ENCODE assay signal across 9 cellular contexts in genomic region chr15:92886815-92887214, GRCh38. TPM values are rescaled to one million over a fixed set of nuclear protein-coding genes. Genes with fewer than 3 reads are reported as not detected.
DNase-seq lines count a peak whose midpoint lies in the region; TF ChIP-seq lines count a peak whose summit lies in the region.
"Had no signal": no experiment of that assay in that cellular context is flagged by ENCODE, and none has a peak within 500 bp of the region (broad histone marks: within the 10 kb centered on the region; RNA-seq: fewer than 3 reads in every experiment).

No MANE protein-coding gene starts in this region.

- H3K36me3 ChIP-seq in adrenal gland (replicated peaks in 1 of 2): peaks cover 0 to 34% of the 10 kb centered on the region in 2 donors
- H3K36me3 ChIP-seq in suprapubic skin: peaks cover 32% of the 10 kb centered on the region

- peaks cover 3% of the 10 kb centered on the region for H3K9me3 Mint-ChIP-seq in activated CD4-positive, alpha-beta T cell treated with anti-CD3 and anti-CD28 coated beads, Interleukin-2, amount 10 ng/mL, durations not matched to agents 24 days and 14 days
- H3K9me3 Mint-ChIP-seq in immature natural killer cell: no peaks in the 10 kb centered on the region

- in situ Hi-C loops in ACHN (cut with HindIII; ENCODE audit: low pct_ligation_motif_present, low pct_unique_long_range_greater_than_20kb, low sequenced_read_pairs): no loop called here

- peaks cover 2% of the 10 kb centered on the region for H3K27me3 Mint-ChIP-seq in activated CD4-positive, alpha-beta T cell treated with anti-CD3 and anti-CD28 coated beads, Interleukin-2, amount 10 ng/mL, durations not matched to agents 24 days and 14 days
- peaks cover 13 to 20% (median 17%) of the 10 kb centered on the region in 3 donors for H3K27me3 Mint-ChIP-seq in immature natural killer cell (ENCODE audit: low read depth in 3 of 3)

- peak overlapping the region; percentile 70 for H3K27ac Mint-ChIP-seq in activated CD4-positive, alpha-beta T cell treated with anti-CD3 and anti-CD28 coated beads, Interleukin-2, amount 10 ng/mL, durations not matched to agents 24 days and 14 days
- peak overlapping the region; percentile 61 to 95 (median 80) for H3K27ac Mint-ChIP-seq in immature natural killer cell

- H3K4me3 ChIP-seq in adrenal gland (peak overlapping the region in 1 of 4 donors; percentile 99), suprapubic skin (peak overlapping the region; percentile 99)

- no peak for TF ChIP-seq EP300 in suprapubic skin (IDR thresholded peaks at IDR 0.05)

- no peak for DNase-seq in activated CD4-positive, alpha-beta T cell treated with anti-CD3 and anti-CD28 coated beads, Interleukin-2, amount 10 ng/mL, durations not matched to agents 24 days and 14 days
- DNase-seq in activated CD4-positive, alpha-beta T cell treated with anti-CD3 and anti-CD28 coated beads, Interleukin-2, amount 50 U/mL, for 1 hour: no peak
- DNase-seq in adrenal gland (no peak), immature natural killer cell (no peak), suprapubic skin (ENCODE audit: low spot score in 2 of 2) (no peak), ACHN (no peak), GM19238 (ENCODE audit: insufficient read length, low spot score) (no peak), COR-L47 (lab: John Stamatoyannopoulos, UW) (no peak)

- 38 to 51% (median 47%) methylated on average over 8 of the region's 8 CpGs for WGBS in adrenal gland, 4 donors
- 29% methylated on average over 8 of the region's 8 CpGs for WGBS in suprapubic skin

- intact Hi-C loops in activated CD4-positive, alpha-beta T cell treated with anti-CD3 and anti-CD28 coated beads, Interleukin-2, amount 10 ng/mL, durations not matched to agents 24 days and 14 days (cut with micrococcal nuclease): loop anchor here (1.0 kb wide), 1 partner anchor 13 kb away; the partner anchor contains the start of gene CHD2
- intact Hi-C loops in adrenal gland (cut with DNase I): no loop called here

- peaks cover 13 to 63% of the 10 kb centered on the region in 2 donors for H3K4me1 ChIP-seq in adrenal gland (replicated peaks in 1 of 2)
- H3K4me1 ChIP-seq in suprapubic skin: peaks cover 50% of the 10 kb centered on the region

- H3K4me3 Mint-ChIP-seq in activated CD4-positive, alpha-beta T cell treated with anti-CD3 and anti-CD28 coated beads, Interleukin-2, amount 10 ng/mL, durations not matched to agents 24 days and 14 days: peak overlapping the region; percentile 87
- H3K4me3 Mint-ChIP-seq in immature natural killer cell: peak overlapping the region; percentile 22 to 93 (median 60)

- H3K27me3 ChIP-seq in adrenal gland (no peaks in the 10 kb centered on the region), suprapubic skin (no peaks in the 10 kb centered on the region)

- peaks cover 53% of the 10 kb centered on the region for H3K4me1 Mint-ChIP-seq in activated CD4-positive, alpha-beta T cell treated with anti-CD3 and anti-CD28 coated beads, Interleukin-2, amount 10 ng/mL, durations not matched to agents 24 days and 14 days
- H3K4me1 Mint-ChIP-seq in immature natural killer cell: peaks cover 59 to 84% of the 10 kb centered on the region in 2 donors

- H3K9me3 ChIP-seq in adrenal gland (replicated peaks in 1 of 3) (no peaks in the 10 kb centered on the region), suprapubic skin (no peaks in the 10 kb centered on the region)

- TF ChIP-seq CTCF in adrenal gland (IDR thresholded peaks at IDR 0.05) (no peak), suprapubic skin (IDR thresholded peaks at IDR 0.05) (no peak)

- H3K27ac ChIP-seq in adrenal gland (peak overlapping the region in 4 of 5 donors; percentile 3 to 100 (median 62)), suprapubic skin (no peak overlapping the region)
- H3K27ac ChIP-seq: C4-2B had no signal

- TF ChIP-seq POLR2A in adrenal gland (IDR thresholded peaks at IDR 0.05) (no peak), suprapubic skin (IDR thresholded peaks at IDR 0.05) (no peak)

- peaks cover 75% of the 10 kb centered on the region for H3K36me3 Mint-ChIP-seq in activated CD4-positive, alpha-beta T cell treated with anti-CD3 and anti-CD28 coated beads, Interleukin-2, amount 10 ng/mL, durations not matched to agents 24 days and 14 days (ENCODE audit: low read depth)
- H3K36me3 Mint-ChIP-seq in immature natural killer cell: peaks cover 22 to 38% (median 35%) of the 10 kb centered on the region in 3 donors

RNA-seq across cellular contexts. Expression of gene CHD2, which starts 13.3 kb away (rescaled TPM):
- 105 and 111 TPM in 2 replicates for total RNA-seq in activated CD4-positive, alpha-beta T cell treated with anti-CD3 and anti-CD28 coated beads, Interleukin-2, amount 10 ng/mL, durations not matched to agents 24 days and 14 days
- 100 to 1,000 TPM in 2 of 8 donors, 10 to 100 TPM in 6; 41.3 to 115 (median 83.1) TPM for total RNA-seq in adrenal gland
- polyA plus RNA-seq in adrenal gland: 10 to 100 TPM; 40.1 to 60.2 (median 50.3) TPM
- 10 to 100 TPM; 24.7 to 77.7 (median 36.9) TPM for polyA plus RNA-seq in immature natural killer cell
- 100 to 1,000 TPM in 3 of 4 donors, 10 to 100 TPM in 1; 93.3 to 319 (median 127) TPM for total RNA-seq in suprapubic skin
